12 cellular contexts compared by ENCODE assay signal in genomic region chr10:32941357-32941756, GRCh38. TPM values are rescaled to one million over a fixed set of nuclear protein-coding genes. Genes with fewer than 3 reads are reported as not detected.
DNase-seq lines count a peak whose midpoint lies in the region; ATAC-seq and TF ChIP-seq lines count a peak whose summit lies in the region.
"Had no signal": no experiment of that assay in that cellular context is flagged by ENCODE, and none has a peak within 500 bp of the region (broad histone marks: within the 10 kb centered on the region; RNA-seq: fewer than 3 reads in every experiment).

No MANE protein-coding gene starts in this region.

- no peak for TF ChIP-seq CTCF in vagina (IDR thresholded peaks at IDR 0.05)

- H3K36me3 ChIP-seq in vagina = no peaks in the 10 kb centered on the region

- DNase-seq in Right ventricle myocardium inferior (ENCODE audit: missing footprints) = no peak
- no peak for DNase-seq in cardiac septum (ENCODE audit: low spot score)
- peak; percentile 57 for DNase-seq in dedifferentiated amniotic fluid mesenchymal stem cell (ENCODE audit: extremely low spot score)
- DNase-seq in myocyte (ENCODE audit: low read depth) = peak; percentile 32
- DNase-seq in vagina (ENCODE audit: extremely low spot score in 2 of 2) = no peak
- DNase-seq: activated CD4-positive, alpha-beta memory T cell treated with anti-CD3 and anti-CD28 coated beads for 36 hours; activated effector memory CD4-positive, alpha-beta T cell treated with anti-CD3 and anti-CD28 coated beads, Interleukin-2, amount 50 U/mL, for 16 hours; DMS79; NCI-H446 treated with DMSO at 0.1 percent for 48 hours had no signal

- no peak for TF ChIP-seq POLR2A in vagina (IDR thresholded peaks at IDR 0.05)

- ATAC-seq in Right ventricle myocardium inferior = peak; percentile 53
- ATAC-seq in GM18519 (IDR thresholded peaks at IDR 0.05; ENCODE audit: low FRiP score, unreplicated experiment) = no peak
- ATAC-seq in HG03025 (IDR thresholded peaks at IDR 0.05; ENCODE audit: low FRiP score, unreplicated experiment) = no peak
- ATAC-seq in GM21723 (IDR thresholded peaks at IDR 0.05; ENCODE audit: unreplicated experiment) = no peak

- no peak overlapping the region for H3K4me3 ChIP-seq in vagina

- H3K9me3 ChIP-seq in vagina = no peaks in the 10 kb centered on the region

- H3K27ac ChIP-seq in vagina = peak overlapping the region; percentile 6

- H3K4me1 ChIP-seq in vagina = peaks cover 84% of the 10 kb centered on the region

- H3K27me3 ChIP-seq in vagina = no peaks in the 10 kb centered on the region

- intact Hi-C loops in Right ventricle myocardium inferior (cut with DNase I) = loop anchor here (2.0 kb wide), 1 partner anchor 15 kb away; no protein-coding TSS in a partner anchor
- intact Hi-C loops in cardiac septum (cut with DNase I) = no loop called here
- intact Hi-C loops in vagina (cut with DNase I) = no loop called here

RNA-seq across cellular contexts. Expression of gene ITGB1, which starts 16.7 kb away (rescaled TPM):
- total RNA-seq in Right ventricle myocardium inferior (583 TPM), cardiac septum (715 TPM), myocyte (954 and 1,245 TPM in 2 replicates), vagina (193 TPM)
- polyA plus RNA-seq in myocyte (2012) = 869 TPM

Comparison
In these comparisons a context has a peak if more than half of its experiments do, and no peak if none do; other contexts are left out.
1. DNase-seq: peak in dedifferentiated amniotic fluid mesenchymal stem cell (single experiment) and myocyte (single experiment); none in Right ventricle myocardium inferior (single experiment), cardiac septum (single experiment) and vagina (0 of 2).